Comparison of ENCODE assay signal across 12 cellular contexts in the genomic region with DNA sequence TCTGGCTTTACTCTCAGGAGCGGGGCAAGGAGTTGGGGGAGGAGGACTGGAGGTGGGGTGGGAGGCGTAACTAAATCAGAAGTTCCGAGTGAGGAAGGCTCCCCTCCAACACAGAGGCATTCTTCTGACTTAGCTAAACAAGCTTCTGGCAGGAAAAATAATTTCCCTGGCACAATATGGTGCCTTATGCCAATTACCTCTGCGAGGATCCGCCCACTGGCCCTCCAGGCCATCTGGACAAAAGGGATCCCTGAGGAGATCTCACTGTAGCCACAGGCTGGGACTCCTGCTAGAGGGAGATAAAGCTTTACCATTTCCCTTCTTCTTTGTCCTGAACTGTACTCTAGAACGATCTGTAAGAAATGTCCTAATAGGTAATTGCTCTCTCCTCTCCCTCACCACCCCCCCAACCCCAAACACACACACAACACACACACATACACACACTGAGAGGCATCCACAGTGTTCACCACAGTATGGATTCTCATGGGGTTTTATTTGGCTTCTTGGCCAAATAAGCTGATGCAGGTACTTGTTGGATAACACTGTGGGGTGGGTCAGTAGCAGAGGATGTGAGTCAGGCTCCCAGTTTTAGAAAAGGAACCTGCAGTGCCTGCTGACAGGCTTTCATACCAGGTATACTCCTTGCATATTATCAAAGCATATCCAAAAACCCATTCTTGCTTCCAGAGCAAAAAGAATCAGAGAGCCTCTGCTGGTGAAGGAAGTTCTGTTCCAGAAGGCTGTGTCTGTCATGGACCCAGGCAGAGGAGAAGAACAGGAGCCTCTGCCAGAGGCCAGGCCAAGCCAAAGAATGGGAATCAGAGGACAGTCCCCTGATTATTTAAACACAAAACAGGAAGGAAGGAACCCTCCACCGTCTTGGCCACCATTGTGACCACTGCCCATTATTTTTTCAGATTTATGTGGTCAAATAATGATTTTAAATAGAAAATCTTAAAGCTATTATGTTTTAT.
DNase-seq lines count a peak whose midpoint lies in the region; ATAC-seq, FAIRE-seq and TF ChIP-seq lines count a peak whose summit lies in the region.
"Had no signal": no experiment of that assay in that cellular context is flagged by ENCODE, and none has a peak within 500 bp of the region (broad histone marks: within the 10 kb centered on the region; RNA-seq: fewer than 3 reads in every experiment).

No MANE protein-coding gene starts in this region.

- ATAC-seq in left lung: no peak
- ATAC-seq in GM21576 (IDR thresholded peaks at IDR 0.05; ENCODE audit: unreplicated experiment): no peak

- intact Hi-C loops in left lung (cut with DNase I): no loop called here

- TF ChIP-seq CTCF in bronchial epithelial cell (IDR thresholded peaks at IDR 0.05; ENCODE audit: insufficient read depth, low read length, severe bottlenecking) (no peak), keratinocyte (optimal IDR thresholded peaks at IDR 0.05 in 1 of 3, IDR thresholded peaks at IDR 0.05 in 1 of 3, conservative IDR thresholded peaks at IDR 0.05 in 1 of 3; ENCODE audit: extremely low read depth in 1 of 3, insufficient read depth in 2 of 3, low read length in 3 of 3) (no peak), left lung (IDR thresholded peaks at IDR 0.05) (no peak)

- H3K4me3 ChIP-seq in bronchial epithelial cell (ENCODE audit: low read depth, low read length): no peak overlapping the region
- peak overlapping the region in 1 of 3 experiments; percentile 18 for H3K4me3 ChIP-seq in keratinocyte (ENCODE audit: control insufficient read depth in 2 of 3, extremely low read depth in 1 of 3, insufficient read depth in 2 of 3, low read depth in 1 of 3, low read length in 3 of 3)
- no peak overlapping the region for H3K4me3 ChIP-seq in left lung

- no peaks in the 10 kb centered on the region for H3K9me1 ChIP-seq in keratinocyte (ENCODE audit: control insufficient read depth, extremely low read depth, insufficient read depth, low read length)

- H3K27ac ChIP-seq in keratinocyte (ENCODE audit: control insufficient read depth, insufficient read depth, low read length) (peak overlapping the region; percentile 70), left lung (no peak overlapping the region)

- H2AFZ ChIP-seq in keratinocyte (ENCODE audit: control insufficient read depth, low read length): peak overlapping the region; percentile 3

- peak; percentile 52 for FAIRE-seq in bronchial epithelial cell (lab: Jason Lieb, UNC)
- peak; percentile 98 for FAIRE-seq in keratinocyte (lab: Jason Lieb, UNC)

- DNase-seq in DMS 273 treated with DMSO at 0.1 percent for 48 hours (lab: John Stamatoyannopoulos, UW) (peak; percentile 87), NCI-H2171 treated with DMSO at 0.1 percent for 48 hours (lab: John Stamatoyannopoulos, UW) (peak; percentile 71), bronchial epithelial cell (ENCODE audit: low read depth) (peak; percentile 82), keratinocyte (ENCODE audit: low read depth, low spot score) (peak; percentile 44), left lung (no peak)
- DNase-seq in activated CD4-positive, alpha-beta T cell treated with anti-CD3 and anti-CD28 coated beads for 4 hours: no peak
- no peak for DNase-seq in activated naive CD4-positive, alpha-beta T cell treated with Interleukin-2 at 50 U/mL for 16 hours
- DNase-seq: activated B cell treated with CpG ODN at 0.5 μM for 24 hours; AML-193; cortex of kidney; NK-92 treated with Interleukin-12 subunit alpha and Interleukin-12 subunit beta, amount 100 ng/mL, for 24 hours had no signal

- H3K79me2 ChIP-seq in keratinocyte (ENCODE audit: control insufficient read depth, insufficient read depth, low read length): no peaks in the 10 kb centered on the region

- dilution Hi-C loops in keratinocyte (cut with MboI; ENCODE audit: extremely low pct_ligation_motif_present, low sequenced_read_pairs): no loop called here

- H3K27me3 ChIP-seq in bronchial epithelial cell (ENCODE audit: control insufficient read depth, insufficient read depth, low read length) (no peaks in the 10 kb centered on the region), keratinocyte (ENCODE audit: control insufficient read depth, extremely low read depth, insufficient read depth, low read length) (no peaks in the 10 kb centered on the region), left lung (no peaks in the 10 kb centered on the region)

- H3K9ac ChIP-seq in keratinocyte (ENCODE audit: control insufficient read depth, extremely low read depth, insufficient read depth, low read length): peak overlapping the region; percentile 35

- H3K4me2 ChIP-seq in keratinocyte (ENCODE audit: control insufficient read depth, extremely low read depth, insufficient read depth, low read depth, low read length): peak overlapping the region; percentile 60

- H3K36me3 ChIP-seq in bronchial epithelial cell (ENCODE audit: control insufficient read depth, insufficient read depth, low read length) (no peaks in the 10 kb centered on the region), keratinocyte (ENCODE audit: control insufficient read depth in 2 of 2, extremely low read depth in 1 of 2, insufficient read depth in 2 of 2, low read length in 2 of 2) (no peaks in the 10 kb centered on the region), left lung (no peaks in the 10 kb centered on the region)

- H3K4me1 ChIP-seq in keratinocyte (ENCODE audit: control insufficient read depth, extremely low read depth, insufficient read depth, low read length) (peaks cover 39% of the 10 kb centered on the region), left lung (no peaks in the 10 kb centered on the region)

- H4K20me1 ChIP-seq in keratinocyte (ENCODE audit: control insufficient read depth, extremely low read depth, insufficient read depth, low read length): no peaks in the 10 kb centered on the region

- H3K9me3 ChIP-seq in keratinocyte (ENCODE audit: control insufficient read depth, low read depth, low read length) (no peaks in the 10 kb centered on the region), left lung (no peaks in the 10 kb centered on the region)

Comparison
In these comparisons a context has a peak if more than half of its experiments do, and no peak if none do; other contexts are left out.
1. DNase-seq: peak in DMS 273 treated with DMSO at 0.1 percent for 48 hours (single experiment), NCI-H2171 treated with DMSO at 0.1 percent for 48 hours (single experiment), bronchial epithelial cell (single experiment) and keratinocyte (single experiment); none in left lung (0 of 2), activated CD4-positive, alpha-beta T cell treated with anti-CD3 and anti-CD28 coated beads for 4 hours (0 of 2) and activated naive CD4-positive, alpha-beta T cell treated with Interleukin-2 at 50 U/mL for 16 hours (single experiment).